ENCODE assay signal across 8 cellular contexts in genomic region chr18:44680271-44681038, GRCh38. TPM values are rescaled to one million over a fixed set of nuclear protein-coding genes. Genes with fewer than 3 reads are reported as not detected.
DNase-seq lines count a peak whose midpoint lies in the region; ATAC-seq, FAIRE-seq and TF ChIP-seq lines count a peak whose summit lies in the region.

SETBP1 (plus strand) TSS chr18:44680888; CDS start chr18:44701347, 20,459 bp downstream.

- intact Hi-C loops in Caco-2 (cut with micrococcal nuclease; ENCODE audit: unreplicated experiment) (no loop called here), transverse colon (cut with DNase I; ENCODE audit: low total_unique reads) (loop anchor here (10.0 kb wide), 1 partner anchor 124 kb away; no protein-coding TSS in a partner anchor)

- no TSS peak for BruUV-seq in Caco-2 (replicated peaks; lab: Mats Ljungman, UMichigan)

- H2BK20ac ChIP-seq in H9 (ENCODE audit: low read depth, low read length, poor library complexity, severe bottlenecking): no peak within 1 kb of the TSS

- H3K27ac Mint-ChIP-seq in Caco-2 (ENCODE audit: unreplicated experiment) (no peak within 1 kb of the TSS), H9 (no peak within 1 kb of the TSS)

- H3K36me3 Mint-ChIP-seq in Caco-2 (ENCODE audit: insufficient read depth, unreplicated experiment) (no peaks in the 10 kb centered on the region), H9 (ENCODE audit: insufficient read depth in 1 of 3, low read depth in 3 of 3) (no peaks in the 10 kb centered on the region)

- H3K36me3 ChIP-seq in Caco-2 (ENCODE audit: control insufficient read depth, insufficient read depth, low read length) (no peaks in the 10 kb centered on the region), neural cell (ENCODE audit: insufficient read depth, low read length) (no peaks in the 10 kb centered on the region), transverse colon (no peaks in the 10 kb centered on the region)

- CTCF ChIA-PET in Caco-2 (lab: Charles Lee): no interaction called here

- H3K4me3 Mint-ChIP-seq in Caco-2 (ENCODE audit: unreplicated experiment) (peak within 1 kb of the TSS; percentile 63), H9 (no peak within 1 kb of the TSS; a peak in 1 of 5 replicates)

- H3K23ac ChIP-seq in H9 (ENCODE audit: insufficient read length, low read depth, low read length): no peak within 1 kb of the TSS

- no peaks in the 10 kb centered on the region for H4K20me1 ChIP-seq in H9 (ENCODE audit: control insufficient read depth, insufficient read depth, insufficient read length)
- H4K20me1 ChIP-seq in neural cell (ENCODE audit: insufficient read depth): no peaks in the 10 kb centered on the region

- no peak within 1 kb of the TSS for H2BK15ac ChIP-seq in H9 (ENCODE audit: low read depth, low read length)

- no peak within 1 kb of the TSS for H2BK5ac ChIP-seq in H9 (ENCODE audit: insufficient read length, low read length)

- H4K5ac ChIP-seq in H9 (ENCODE audit: insufficient read length, low read depth, low read length): no peak within 1 kb of the TSS

- peak; percentile 34 for TF ChIP-seq POLR2A in transverse colon (IDR thresholded peaks at IDR 0.05)

- no peaks in the 10 kb centered on the region for H3K9me2 ChIP-seq in neural cell (ENCODE audit: insufficient read depth, low read length)

- H3K56ac ChIP-seq in H9 (ENCODE audit: insufficient read length, low read depth, low read length): no peak within 1 kb of the TSS

- WGBS in H9 (ENCODE audit: extremely low coverage, insufficient read length, low lambda C conversion rate): no CpG with 5 or more reads among the region's 65 CpGs
- 0% methylated on average over 4 to 34 of the region's 65 CpGs for WGBS in transverse colon (ENCODE audit: low coverage in 1 of 2), 2 donors

- TF ChIP-seq CTCF in Caco-2 (IDR thresholded peaks at IDR 0.05; ENCODE audit: insufficient read depth in 1 of 2, low read depth in 1 of 2, low read length in 1 of 2, severe bottlenecking in 1 of 2, unreplicated experiment in 1 of 2) (no peak), H9 (conservative IDR thresholded peaks at IDR 0.05) (no peak), neural cell (IDR thresholded peaks at IDR 0.05; ENCODE audit: poor library complexity, severe bottlenecking) (peak; percentile 19), transverse colon (IDR thresholded peaks at IDR 0.05) (no peak)

- peaks cover 4% of the 10 kb centered on the region for H3F3A ChIP-seq in neural cell (ENCODE audit: insufficient read depth, low read length, poor library complexity, severe bottlenecking)

- no peak within 1 kb of the TSS for H4K91ac ChIP-seq in H9 (ENCODE audit: insufficient read length, low read depth, low read length)

- H2BK12ac ChIP-seq in H9 (ENCODE audit: insufficient read length, low read depth, low read length): no peak within 1 kb of the TSS

- H3K79me2 ChIP-seq in H9 (ENCODE audit: insufficient read depth, low read length) (no peaks in the 10 kb centered on the region), neural cell (replicated peaks; ENCODE audit: insufficient read depth, low read length) (peaks cover 49% of the 10 kb centered on the region)

- H3K4me1 Mint-ChIP-seq in Caco-2 (ENCODE audit: low read depth, unreplicated experiment) (no peaks in the 10 kb centered on the region), H9 (peaks cover 8% of the 10 kb centered on the region in 2 experiments; a peak in 2 of 4 replicates)

- peaks cover 3% of the 10 kb centered on the region for H3K79me1 ChIP-seq in H9 (ENCODE audit: insufficient read depth, low read depth, low read length, poor library complexity, severe bottlenecking)

- H2BK120ac ChIP-seq in H9 (ENCODE audit: low read depth, low read length, poor library complexity, severe bottlenecking): no peak within 1 kb of the TSS

- TF ChIP-seq EP300 in neural cell (conservative IDR thresholded peaks at IDR 0.05; ENCODE audit: poor library complexity, severe bottlenecking) (no peak), transverse colon (IDR thresholded peaks at IDR 0.05; ENCODE audit: low read depth) (no peak)

- H3K4me2 ChIP-seq in H9 (ENCODE audit: insufficient read depth, insufficient read length, low read length): peak within 1 kb of the TSS; percentile 82
- H3K4me2 ChIP-seq in neural cell (ENCODE audit: low read length): peak within 1 kb of the TSS; percentile 91

- no peak for ATAC-seq in GM21786 (IDR thresholded peaks at IDR 0.05; ENCODE audit: unreplicated experiment)

- H3K18ac ChIP-seq in H9 (ENCODE audit: insufficient read length, low read depth, low read length): no peak within 1 kb of the TSS

- H3K9me3 ChIP-seq in Caco-2 (no peaks in the 10 kb centered on the region), H9 (ENCODE audit: control insufficient read depth, low read depth, low read length) (no peaks in the 10 kb centered on the region), neural cell (ENCODE audit: low read length) (no peaks in the 10 kb centered on the region), transverse colon (no peaks in the 10 kb centered on the region)

- H3K14ac ChIP-seq in H9 (ENCODE audit: insufficient read depth, low read length): peak within 1 kb of the TSS; percentile 39; the same call in 1 of the 2 replicates

- FAIRE-seq in frontal cortex (lab: Jason Lieb, UNC): no peak

- H3K27me3 ChIP-seq in Caco-2 (replicated peaks; ENCODE audit: control insufficient read depth, insufficient read depth, low read length): no peaks in the 10 kb centered on the region
- H3K27me3 ChIP-seq in H9 (ENCODE audit: insufficient read depth, low read length): peaks cover 9% of the 10 kb centered on the region; the same call in 1 of the 2 replicates
- H3K27me3 ChIP-seq in neural cell (ENCODE audit: insufficient read depth, low read depth, low read length): no peaks in the 10 kb centered on the region
- no peaks in the 10 kb centered on the region for H3K27me3 ChIP-seq in transverse colon

- H3K4me1 ChIP-seq in Caco-2: no peaks in the 10 kb centered on the region
- H3K4me1 ChIP-seq in H9 (ENCODE audit: insufficient read depth, low read length): peaks cover 4% of the 10 kb centered on the region; the same call in 1 of the 2 replicates
- H3K4me1 ChIP-seq in transverse colon: peaks cover 0 to 9% (median 7%) of the 10 kb centered on the region in 4 donors

- no peak within 1 kb of the TSS for H3K4ac ChIP-seq in H9 (ENCODE audit: low read depth, low read length)

- POLR2A ChIA-PET in Caco-2 (lab: Charles Lee): no interaction called here

- H3K9me3 Mint-ChIP-seq in Caco-2 (ENCODE audit: unreplicated experiment) (no peaks in the 10 kb centered on the region), H9 (no peaks in the 10 kb centered on the region)

- TF ChIP-seq RAD21 in neural cell (conservative IDR thresholded peaks at IDR 0.05): peak; percentile 7

- H3K23me2 ChIP-seq in H9 (ENCODE audit: insufficient read length, low read depth, low read length, poor library complexity, severe bottlenecking): peaks cover 12% of the 10 kb centered on the region

- H3T11ph ChIP-seq in H9 (ENCODE audit: low read length): no peak within 1 kb of the TSS

- H3K27ac ChIP-seq in H9 (ENCODE audit: insufficient read length, low read depth, low read length) (no peak within 1 kb of the TSS), neural cell (ENCODE audit: low read length) (peak within 1 kb of the TSS; percentile 95), transverse colon (peak within 1 kb of the TSS; percentile 95 to 99 (median 98))

- H2AK5ac ChIP-seq in H9 (ENCODE audit: insufficient read length, low read length): no peak within 1 kb of the TSS

- H2AFZ ChIP-seq in H9 (ENCODE audit: low read length): no peak within 1 kb of the TSS
- peak within 1 kb of the TSS; percentile 19 for H2AFZ ChIP-seq in neural cell (ENCODE audit: low read depth, low read length)

- H3K4me3 ChIP-seq in Caco-2 (ENCODE audit: low read depth, low read length) (peak within 1 kb of the TSS; percentile 53), neural cell (ENCODE audit: low read length) (peak within 1 kb of the TSS; percentile 93), transverse colon (peak within 1 kb of the TSS; percentile 55 to 87 (median 80))

- peak within 1 kb of the TSS; percentile 7 for H3K9ac ChIP-seq in H9 (ENCODE audit: extremely low read depth, insufficient read length, low read length)
- H3K9ac ChIP-seq in neural cell (ENCODE audit: low read length): peak within 1 kb of the TSS; percentile 95

- H4K8ac ChIP-seq in H9 (replicated peaks; ENCODE audit: insufficient read length, low read depth, low read length): no peak within 1 kb of the TSS

- no peaks in the 10 kb centered on the region for H3K27me3 Mint-ChIP-seq in Caco-2 (ENCODE audit: insufficient read depth, unreplicated experiment)
- peaks cover 16% of the 10 kb centered on the region for H3K27me3 Mint-ChIP-seq in H9 (ENCODE audit: low read depth)

- in situ Hi-C loops in transverse colon (cut with MboI; ENCODE audit: low pct_ligation_motif_present in 1 of 4, low pct_unique_long_range_greater_than_20kb in 1 of 4, low sequenced_read_pairs in 3 of 4): loop anchor here in 3 of 4 donors (10.0 to 25.0 kb wide), 4 partner anchors 132 to 532 kb away; no protein-coding TSS in a partner anchor

- peak; percentile 35 for DNase-seq in Caco-2
- DNase-seq in H9: peak; percentile 61
- peak; percentile 90 to 91 for DNase-seq in NCI-H524 (lab: John Stamatoyannopoulos, UW)
- peak; percentile 10 for DNase-seq in activated T-helper 9 cell treated with anti-CD3 and anti-CD28 coated beads, Interleukin-2, amount 50 U/mL, for 16 hours (ENCODE audit: low read depth)
- peak; percentile 48 to 71 for DNase-seq in frontal cortex (ENCODE audit: low spot score in 2 of 2)
- DNase-seq in transverse colon: peak; percentile 71

TF ChIP-seq in neural cell, 6 proteins besides CTCF, POLR2A, EP300 and RAD21:
- TF ChIP-seq SMC3 (conservative IDR thresholded peaks at IDR 0.05; ENCODE audit: poor library complexity) (peak; percentile 13), EZH2 (IDR thresholded peaks at IDR 0.05; ENCODE audit: borderline replicate concordance, insufficient read depth, low read length, poor library complexity, severe bottlenecking) (no peak), MXI1 (conservative IDR thresholded peaks at IDR 0.05; ENCODE audit: poor library complexity, severe bottlenecking) (peak; percentile 55)

RNA-seq across cellular contexts. Expression of gene SETBP1, which starts in this region (rescaled TPM):
- 4.0 and 4.6 TPM in 2 replicates for total RNA-seq in Caco-2 (2022)
- 4.6 and 4.8 TPM in 2 replicates for total RNA-seq in H9 (2021)
- total RNA-seq in frontal cortex: 34.2 TPM
- 13.7 and 19.5 TPM in 2 replicates for polyA plus RNA-seq in neural cell
- polyA minus RNA-seq in neural cell: 102 and 140 TPM in 2 replicates
- total RNA-seq in transverse colon: 10 to 100 TPM; 16.2 to 33.6 (median 24.4) TPM

Comparison
In these comparisons a context has a peak if more than half of its experiments do, and no peak if none do; other contexts are left out.
1. DNase-seq: peak in every context shown above with its lines; median percentile 90 in NCI-H524; 71 in transverse colon; 61 in H9; 60 in frontal cortex; 35 in Caco-2; 10 in activated T-helper 9 cell treated with anti-CD3 and anti-CD28 coated beads, Interleukin-2, amount 50 U/mL, for 16 hours.